ENCODE assay signal across 7 cellular contexts in genomic region chr15:25501828-25502446, GRCh38.
A peak's percentile ranks its signal among the peaks of the same experiment; 100 is the strongest.
DNase-seq lines count a peak whose midpoint lies in the region; ATAC-seq and TF ChIP-seq lines count a peak whose summit lies in the region.

No MANE protein-coding gene starts in this region.

- dilution Hi-C loops in mammary epithelial cell (cut with HindIII; ENCODE audit: low sequenced_read_pairs): no loop called here

- H4K20me1 ChIP-seq in MM.1S (ENCODE audit: insufficient read depth, low read length) (no peaks in the 10 kb centered on the region), mammary epithelial cell (ENCODE audit: insufficient read depth, low read length) (no peaks in the 10 kb centered on the region)

- H3K9ac ChIP-seq in MM.1S (ENCODE audit: low read length) (no peak overlapping the region), mammary epithelial cell (ENCODE audit: insufficient read depth, low read length) (no peak overlapping the region)

- no peaks in the 10 kb centered on the region for H3K4me1 ChIP-seq in MM.1S (ENCODE audit: low read length)
- H3K4me1 ChIP-seq in mammary epithelial cell (ENCODE audit: insufficient read depth, low read length): no peaks in the 10 kb centered on the region
- no peaks in the 10 kb centered on the region for H3K4me1 ChIP-seq in right lobe of liver

- intact Hi-C loops in mammary epithelial cell (cut with micrococcal nuclease) (no loop called here), right lobe of liver (cut with DNase I) (no loop called here)

- no peak for TF ChIP-seq POLR2A in right lobe of liver (IDR thresholded peaks at IDR 0.05)

- no peaks in the 10 kb centered on the region for H3F3A ChIP-seq in MM.1S (ENCODE audit: insufficient read depth, low read length)

- H3K4me3 ChIP-seq in MM.1S (ENCODE audit: low read length) (no peak overlapping the region), mammary epithelial cell (replicated peaks in 1 of 3; ENCODE audit: insufficient read depth in 1 of 3, low read depth in 2 of 3, low read length in 3 of 3) (no peak overlapping the region), right lobe of liver (no peak overlapping the region)

- no peaks in the 10 kb centered on the region for H3K79me2 ChIP-seq in MM.1S (ENCODE audit: low read length)
- H3K79me2 ChIP-seq in mammary epithelial cell (ENCODE audit: insufficient read depth, low read length): no peaks in the 10 kb centered on the region

- H3K27me3 ChIP-seq in MM.1S (replicated peaks; ENCODE audit: insufficient read depth, low read length) (no peaks in the 10 kb centered on the region), mammary epithelial cell (ENCODE audit: insufficient read depth, low read length) (no peaks in the 10 kb centered on the region), right lobe of liver (no peaks in the 10 kb centered on the region)

- TF ChIP-seq CTCF in MM.1S (IDR thresholded peaks at IDR 0.05; ENCODE audit: low read length): peak; percentile 54
- peak; percentile 23 to 34 for TF ChIP-seq CTCF in mammary epithelial cell (conservative IDR thresholded peaks at IDR 0.05 in 1 of 2, IDR thresholded peaks at IDR 0.05 in 1 of 2; ENCODE audit: extremely low read depth in 1 of 2, insufficient read depth in 1 of 2, low read depth in 1 of 2, low read length in 2 of 2)
- peak; percentile 68 to 81 (median 74) for TF ChIP-seq CTCF in right lobe of liver (IDR thresholded peaks at IDR 0.05)

- WGBS in mammary epithelial cell (ENCODE audit: low coverage, missing lambda C conversion rate): 16% methylated on average over 5 of the region's 5 CpGs
- WGBS in right lobe of liver (ENCODE audit: insufficient coverage, low coverage, low lambda C conversion rate, missing lambda C conversion rate): 11% methylated on average over 5 of the region's 5 CpGs

- no peak overlapping the region for H2AFZ ChIP-seq in MM.1S (ENCODE audit: low read length)
- H2AFZ ChIP-seq in mammary epithelial cell (ENCODE audit: low read depth, low read length): no peak overlapping the region

- CTCF ChIA-PET in mammary epithelial cell (lab: Charles Lee; ENCODE audit: low non-redundant PET): no interaction called here

- H3K9me2 ChIP-seq in MM.1S (replicated peaks; ENCODE audit: insufficient read depth, low read length): no peaks in the 10 kb centered on the region

- peak; percentile 49 for DNase-seq in EH (ENCODE audit: low read depth)
- peak; percentile 48 for DNase-seq in MM.1S
- no peak for DNase-seq in mammary epithelial cell
- DNase-seq in right lobe of liver: no peak

- in situ Hi-C loops in mammary epithelial cell (cut with MboI; ENCODE audit: low sequenced_read_pairs in 2 of 2): no loop called here

- BruUV-seq in mammary epithelial cell (replicated peaks; lab: Mats Ljungman, UMichigan): no TSS peak

- no peak overlapping the region for H3K4me2 ChIP-seq in MM.1S (ENCODE audit: low read depth, low read length)
- no peak overlapping the region for H3K4me2 ChIP-seq in mammary epithelial cell (ENCODE audit: insufficient read depth, low read depth, low read length)

- peak; percentile 68 to 80 (median 70) for ATAC-seq in right lobe of liver
- ATAC-seq in GM19324 (IDR thresholded peaks at IDR 0.05; ENCODE audit: low FRiP score, unreplicated experiment): no peak
- no peak for ATAC-seq in HG03280 (IDR thresholded peaks at IDR 0.05; ENCODE audit: unreplicated experiment)
- no peak for ATAC-seq in GM21619 (IDR thresholded peaks at IDR 0.05; ENCODE audit: unreplicated experiment)

- H3K9me3 ChIP-seq in MM.1S (replicated peaks; ENCODE audit: insufficient read depth, low read length) (no peaks in the 10 kb centered on the region), mammary epithelial cell (replicated peaks; ENCODE audit: insufficient read depth, low read length) (peaks cover 36% of the 10 kb centered on the region), right lobe of liver (no peaks in the 10 kb centered on the region)

- H3K36me3 ChIP-seq in MM.1S (replicated peaks; ENCODE audit: insufficient read depth, low read length) (no peaks in the 10 kb centered on the region), mammary epithelial cell (ENCODE audit: insufficient read depth, low read length) (no peaks in the 10 kb centered on the region), right lobe of liver (no peaks in the 10 kb centered on the region)

- H3K27ac ChIP-seq in MM.1S (ENCODE audit: low read length) (no peak overlapping the region), mammary epithelial cell (ENCODE audit: insufficient read depth, low read depth, low read length) (no peak overlapping the region), right lobe of liver (no peak overlapping the region)

Comparison
In these comparisons a context has a peak if more than half of its experiments do, and no peak if none do; other contexts are left out.
1. DNase-seq: peak in EH (single experiment) and MM.1S (single experiment); none in mammary epithelial cell (single experiment) and right lobe of liver (0 of 3).
2. ATAC-seq: peak in right lobe of liver (4 of 4); none in GM19324 (single experiment), HG03280 (single experiment) and GM21619 (single experiment).
3. Peak in every context shown above with its lines, with median percentiles within 50 percentile points of each other: CTCF ChIP-seq.